ENCODE assay signal across 16 cellular contexts in the genomic region with DNA sequence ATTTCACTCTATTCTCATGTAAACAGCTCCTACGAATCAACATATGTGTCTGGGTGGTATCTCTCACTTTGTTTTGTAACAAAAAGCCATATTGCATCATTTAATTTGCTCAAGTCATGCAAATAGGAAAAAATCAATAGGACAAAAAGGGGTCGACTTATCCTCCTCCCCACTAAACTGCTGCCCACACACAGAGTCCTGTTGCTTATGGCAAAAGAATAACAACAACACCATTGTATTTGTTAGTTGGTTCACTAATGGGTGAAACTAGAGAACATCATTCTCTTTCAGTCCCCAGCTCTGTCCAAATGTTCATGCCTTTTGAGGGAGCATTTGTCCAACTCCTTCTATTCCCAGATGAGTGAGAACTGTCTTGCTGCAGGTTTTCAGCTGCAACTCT. TPM values are rescaled to one million over a fixed set of nuclear protein-coding genes. Genes with fewer than 3 reads are reported as not detected.
DNase-seq lines count a peak whose midpoint lies in the region; ATAC-seq and TF ChIP-seq lines count a peak whose summit lies in the region.
"Had no signal": no experiment of that assay in that cellular context is flagged by ENCODE, and none has a peak within 500 bp of the region (broad histone marks: within the 10 kb centered on the region; RNA-seq: fewer than 3 reads in every experiment).

No MANE protein-coding gene starts in this region.

- peaks cover 31% of the 10 kb centered on the region for H3K4me1 Mint-ChIP-seq in mesothelial cell of epicardium

- peaks cover 35% of the 10 kb centered on the region for H3K27me3 Mint-ChIP-seq in mesothelial cell of epicardium (ENCODE audit: low read depth)

- H3K36me3 ChIP-seq in ACC112 (ENCODE audit: insufficient read depth, low read length) (0 out of 2 replicates have a peak, but pooled peaks cover 3% of the 10 kb centered on the region), HUES48 (ENCODE audit: control insufficient read depth, insufficient read depth, low read length) (no peaks in the 10 kb centered on the region), gastrocnemius medialis (no peaks in the 10 kb centered on the region)

- peak; percentile 36 for DNase-seq in dermis blood vessel endothelial cell
- no peak for DNase-seq in mesothelial cell of epicardium (ENCODE audit: low spot score in 2 of 2, unreplicated experiment in 2 of 2)
- DNase-seq in T-helper 2 cell: no peak
- DNase-seq in gastrocnemius medialis: no peak
- no peak for DNase-seq in Kasumi-1 (lab: John Stamatoyannopoulos, UW)
- no peak for DNase-seq in epidermal melanocyte (ENCODE audit: insufficient read length, low spot score)
- DNase-seq: activated CD8-positive, alpha-beta T cell treated with anti-CD3 and anti-CD28 coated beads, Interleukin-2, amount 10 ng/mL, durations not matched to agents 7 days and 5 days; activated naive CD4-positive, alpha-beta T cell treated with anti-CD3 and anti-CD28 coated beads, Interleukin-2, amount 50 U/mL, for 16 hours; cortex of kidney; Karpas-422; NCI-H2029 had no signal

- H3K4me3 Mint-ChIP-seq in mesothelial cell of epicardium: peak overlapping the region; percentile 87
- H3K4me3 Mint-ChIP-seq: activated CD8-positive, alpha-beta T cell treated with anti-CD3 and anti-CD28 coated beads, Interleukin-2, amount 10 ng/mL, durations not matched to agents 7 days and 5 days had no signal

- no peaks in the 10 kb centered on the region for H3K36me3 Mint-ChIP-seq in mesothelial cell of epicardium

- no peaks in the 10 kb centered on the region for H3K9me3 Mint-ChIP-seq in mesothelial cell of epicardium

- H3K9me3 ChIP-seq in HUES48 (ENCODE audit: control insufficient read depth, insufficient read depth, low read length): no peaks in the 10 kb centered on the region
- H3K9me3 ChIP-seq in gastrocnemius medialis: no peaks in the 10 kb centered on the region

- in situ Hi-C loops in gastrocnemius medialis (cut with MboI; ENCODE audit: low sequenced_read_pairs in 4 of 4): no loop called here

- no peak overlapping the region for H3K27ac Mint-ChIP-seq in mesothelial cell of epicardium
- H3K27ac Mint-ChIP-seq: activated CD8-positive, alpha-beta T cell treated with anti-CD3 and anti-CD28 coated beads, Interleukin-2, amount 10 ng/mL, durations not matched to agents 7 days and 5 days; B cell had no signal

- TF ChIP-seq CTCF in mesothelial cell of epicardium (IDR thresholded peaks at IDR 0.05; ENCODE audit: unreplicated experiment) (no peak), gastrocnemius medialis (IDR thresholded peaks at IDR 0.05 in 4 of 5, conservative IDR thresholded peaks at IDR 0.05 in 1 of 5) (no peak)

- peaks cover 89% of the 10 kb centered on the region for H3K79me2 ChIP-seq in ACC112 (ENCODE audit: control insufficient read depth, insufficient read depth, low read length, unreplicated experiment)

- no peak for TF ChIP-seq POLR2A in gastrocnemius medialis (IDR thresholded peaks at IDR 0.05)

- peak overlapping the region; percentile 80 for H2AFZ ChIP-seq in ACC112 (ENCODE audit: low read length, unreplicated experiment)

- no peak for ATAC-seq in gastrocnemius medialis
- ATAC-seq: activated CD8-positive, alpha-beta T cell treated with anti-CD3 and anti-CD28 coated beads, Interleukin-2, amount 10 ng/mL, durations not matched to agents 7 days and 5 days had no signal

- peak overlapping the region; percentile 40; the same call in 1 of the 2 replicates for H3K9ac ChIP-seq in HUES48 (ENCODE audit: low read depth, low read length)

- H3K4me1 ChIP-seq in ACC112 (ENCODE audit: control insufficient read depth, insufficient read depth, low read length, unreplicated experiment) (peaks cover 31% of the 10 kb centered on the region), HUES48 (ENCODE audit: control insufficient read depth, insufficient read depth, low read length) (peaks cover 56% of the 10 kb centered on the region), gastrocnemius medialis (peaks cover 6 to 12% of the 10 kb centered on the region in 2 donors)

- H3K27ac ChIP-seq in ACC112 (ENCODE audit: low read depth, low read length) (peak overlapping the region; percentile 23), HUES48 (ENCODE audit: low read depth, low read length) (peak overlapping the region; percentile 32), gastrocnemius medialis (no peak overlapping the region)

- intact Hi-C loops in gastrocnemius medialis (cut with DNase I; ENCODE audit: low total_unique reads): no loop called here

- no peaks in the 10 kb centered on the region for H3K27me3 ChIP-seq in ACC112 (ENCODE audit: insufficient read depth, low read length)
- H3K27me3 ChIP-seq in HUES48 (ENCODE audit: control insufficient read depth, insufficient read depth, low read length): peaks cover 69% of the 10 kb centered on the region
- H3K27me3 ChIP-seq in gastrocnemius medialis: peaks cover 28 to 43% (median 36%) of the 10 kb centered on the region in 3 donors

- H3K4me3 ChIP-seq in ACC112 (ENCODE audit: low read depth, low read length) (peak overlapping the region; percentile 90), HUES48 (ENCODE audit: low read depth, low read length) (peak overlapping the region; percentile 61), gastrocnemius medialis (no peak overlapping the region)

RNA-seq across cellular contexts. Expression of gene HHIP, which starts 2.1 kb away (rescaled TPM):
- total RNA-seq in dermis blood vessel endothelial cell (37.1 and 191 TPM in 2 replicates), mesothelial cell of epicardium (3.5 to 4.0 TPM (median 3.5 TPM) in 3 replicates), gastrocnemius medialis (under 1 TPM; 0.25 to 0.70 (median 0.28) TPM)
- total RNA-seq: activated CD8-positive, alpha-beta T cell treated with anti-CD3 and anti-CD28 coated beads, Interleukin-2, amount 10 ng/mL, durations not matched to agents 7 days and 5 days; OCI-LY7; T-helper 2 cell treated with Interferon-gamma antibody and Interleukin-4, amounts not matched to agents 100 ng/mL and 5 ng/mL, for 36 hours had no signal

Comparison
In these comparisons a context has a peak if more than half of its experiments do, and no peak if none do; other contexts are left out.
1. H3K27ac ChIP-seq: peak in ACC112 (single experiment) and HUES48 (single experiment); none in gastrocnemius medialis (0 of 4).
2. H3K4me3 ChIP-seq: peak in ACC112 (single experiment) and HUES48 (single experiment); none in gastrocnemius medialis (0 of 4).